16 cellular contexts compared by ENCODE assay signal in the genomic region with DNA sequence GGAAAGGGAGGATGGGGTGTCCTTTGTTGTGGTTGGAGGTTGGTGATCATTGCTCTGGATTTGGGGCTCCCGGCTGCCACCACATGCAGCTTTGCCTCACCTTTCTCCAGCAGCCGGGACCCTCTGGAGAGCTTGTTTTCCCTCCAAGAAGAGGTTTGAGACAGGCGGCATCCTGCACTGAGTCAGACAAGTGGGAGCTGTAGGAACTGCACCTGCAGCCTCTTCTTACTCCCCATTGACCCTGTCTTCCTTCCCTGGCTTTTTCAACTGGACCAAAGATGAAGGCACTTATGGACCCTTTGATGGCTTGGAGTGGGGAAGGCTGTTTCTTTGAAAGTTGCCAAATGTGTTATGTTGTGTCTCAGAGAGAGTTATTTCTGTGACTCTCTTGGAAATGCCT. TPM values are rescaled to one million over a fixed set of nuclear protein-coding genes. Genes with fewer than 3 reads are reported as not detected.
DNase-seq lines count a peak whose midpoint lies in the region; ATAC-seq and TF ChIP-seq lines count a peak whose summit lies in the region.
"Had no signal": no experiment of that assay in that cellular context is flagged by ENCODE, and none has a peak within 500 bp of the region (broad histone marks: within the 10 kb centered on the region; RNA-seq: fewer than 3 reads in every experiment).

No MANE protein-coding gene starts in this region.

- DNase-seq in activated T-cell treated with anti-CD3 and anti-CD28 coated beads, Interleukin-2, amount 50 U/mL, for 24 hours, result no peak
- no peak for DNase-seq in activated T-cell treated with anti-CD3 and anti-CD28 coated beads, Interleukin-2, amount 50 U/mL, for 48 hours
- DNase-seq in H7 (peak; percentile 28), WTC11 (ENCODE audit: low spot score) (no peak), nephron progenitor cell (no peak), iPS-NIHi7 (ENCODE audit: extremely low spot score) (no peak), AG08395 (ENCODE audit: low spot score) (no peak), NCI-H187 (lab: John Stamatoyannopoulos, UW) (no peak)
- DNase-seq: ACHN; BE2C; CD4-positive, alpha-beta memory T cell; COR-L47; DND-41; GF-D8; HCEC 1CT had no signal

- POLR2A ChIA-PET in WTC11 (lab: Charles Lee), result interaction anchor here (0.5 kb wide), 1 partner anchor 60 kb away, joined by 4 read pairs; no protein-coding TSS in a partner anchor

- H3K4me1 Mint-ChIP-seq in activated T-cell treated with anti-CD3 and anti-CD28 coated beads, Interleukin-2, amount 50 U/mL, for 24 hours (ENCODE audit: low read depth), result peaks cover 39% of the 10 kb centered on the region
- H3K4me1 Mint-ChIP-seq in WTC11 (no peaks in the 10 kb centered on the region), nephron progenitor cell (peaks cover 20% of the 10 kb centered on the region)

- H3K36me3 Mint-ChIP-seq in activated T-cell treated with anti-CD3 and anti-CD28 coated beads, Interleukin-2, amount 50 U/mL, for 24 hours (ENCODE audit: low read depth), result peaks cover 67% of the 10 kb centered on the region
- H3K36me3 Mint-ChIP-seq in WTC11 (peaks cover 52% of the 10 kb centered on the region), nephron progenitor cell (ENCODE audit: low read depth) (peaks cover 48% of the 10 kb centered on the region)

- ATAC-seq in WTC11, result peak; percentile 23
- ATAC-seq: K562 had no signal

- TF ChIP-seq CTCF in WTC11 (IDR thresholded peaks at IDR 0.05) (no peak), nephron progenitor cell (IDR thresholded peaks at IDR 0.05) (no peak)

- CTCF ChIA-PET in WTC11 (lab: Charles Lee), result interaction anchor here (0.7 to 3.3 kb wide), 7 partner anchors 9 to 50 kb away, joined by 4 to 18 read pairs (median 10); a partner anchor contains a TSS

- H3K27me3 ChIP-seq in H7 (ENCODE audit: control insufficient read depth, insufficient read depth, low read length), result no peaks in the 10 kb centered on the region
- H3K27me3 ChIP-seq: BE2C had no signal

- no peaks in the 10 kb centered on the region for H3K27me3 Mint-ChIP-seq in activated T-cell treated with anti-CD3 and anti-CD28 coated beads, Interleukin-2, amount 50 U/mL, for 24 hours
- no peaks in the 10 kb centered on the region for H3K27me3 Mint-ChIP-seq in WTC11 (ENCODE audit: low read depth)
- H3K27me3 Mint-ChIP-seq in nephron progenitor cell (ENCODE audit: low read depth, poor library complexity), result no peaks in the 10 kb centered on the region
- H3K27me3 Mint-ChIP-seq: CD4-positive, alpha-beta memory T cell had no signal

- H3K27ac Mint-ChIP-seq in activated T-cell treated with anti-CD3 and anti-CD28 coated beads, Interleukin-2, amount 50 U/mL, for 24 hours, result peak overlapping the region; percentile 33
- H3K27ac Mint-ChIP-seq in WTC11 (no peak overlapping the region), nephron progenitor cell (peak overlapping the region; percentile 75)

- no peak overlapping the region for H3K4me3 ChIP-seq in H7 (ENCODE audit: insufficient read depth, low read depth, low read length)
- H3K4me3 ChIP-seq: K562 had no signal

- H3K36me3 ChIP-seq in H7 (replicated peaks; ENCODE audit: control insufficient read depth, insufficient read depth, low read length), result peaks cover 34% of the 10 kb centered on the region

- H3K9me3 Mint-ChIP-seq in activated T-cell treated with anti-CD3 and anti-CD28 coated beads, Interleukin-2, amount 50 U/mL, for 24 hours, result no peaks in the 10 kb centered on the region
- H3K9me3 Mint-ChIP-seq in WTC11, result no peaks in the 10 kb centered on the region
- no peaks in the 10 kb centered on the region for H3K9me3 Mint-ChIP-seq in nephron progenitor cell
- H3K9me3 Mint-ChIP-seq: CD4-positive, alpha-beta memory T cell had no signal

- no peak overlapping the region for H3K4me3 Mint-ChIP-seq in activated T-cell treated with anti-CD3 and anti-CD28 coated beads, Interleukin-2, amount 50 U/mL, for 24 hours
- H3K4me3 Mint-ChIP-seq in WTC11 (no peak overlapping the region), nephron progenitor cell (no peak overlapping the region)
- H3K4me3 Mint-ChIP-seq: CD4-positive, alpha-beta memory T cell had no signal

TF ChIP-seq in WTC11, 78 proteins besides CTCF, POLR2A, EP300 and RAD21 (continues in another document):
- TF ChIP-seq CBFB (CRISPR knock-in tag; IDR thresholded peaks at IDR 0.05; ENCODE audit: low read depth) (no peak), ZNF232 (CRISPR knock-in tag; IDR thresholded peaks at IDR 0.05) (no peak), KAT7 (CRISPR knock-in tag; IDR thresholded peaks at IDR 0.05; ENCODE audit: borderline replicate concordance) (no peak), HMGA2 (CRISPR knock-in tag; IDR thresholded peaks at IDR 0.05) (no peak), ZNF121 (CRISPR knock-in tag; IDR thresholded peaks at IDR 0.05) (no peak), SMAD3 (CRISPR knock-in tag; IDR thresholded peaks at IDR 0.05; ENCODE audit: borderline replicate concordance) (no peak), ZNF317 (CRISPR knock-in tag; IDR thresholded peaks at IDR 0.05; ENCODE audit: borderline replicate concordance, low read depth) (no peak), TCF7 (CRISPR knock-in tag; IDR thresholded peaks at IDR 0.05; ENCODE audit: low read depth) (no peak), NFYB (CRISPR knock-in tag; conservative IDR thresholded peaks at IDR 0.05; ENCODE audit: low read depth) (no peak)
- TF ChIP-seq, protein P1, sequence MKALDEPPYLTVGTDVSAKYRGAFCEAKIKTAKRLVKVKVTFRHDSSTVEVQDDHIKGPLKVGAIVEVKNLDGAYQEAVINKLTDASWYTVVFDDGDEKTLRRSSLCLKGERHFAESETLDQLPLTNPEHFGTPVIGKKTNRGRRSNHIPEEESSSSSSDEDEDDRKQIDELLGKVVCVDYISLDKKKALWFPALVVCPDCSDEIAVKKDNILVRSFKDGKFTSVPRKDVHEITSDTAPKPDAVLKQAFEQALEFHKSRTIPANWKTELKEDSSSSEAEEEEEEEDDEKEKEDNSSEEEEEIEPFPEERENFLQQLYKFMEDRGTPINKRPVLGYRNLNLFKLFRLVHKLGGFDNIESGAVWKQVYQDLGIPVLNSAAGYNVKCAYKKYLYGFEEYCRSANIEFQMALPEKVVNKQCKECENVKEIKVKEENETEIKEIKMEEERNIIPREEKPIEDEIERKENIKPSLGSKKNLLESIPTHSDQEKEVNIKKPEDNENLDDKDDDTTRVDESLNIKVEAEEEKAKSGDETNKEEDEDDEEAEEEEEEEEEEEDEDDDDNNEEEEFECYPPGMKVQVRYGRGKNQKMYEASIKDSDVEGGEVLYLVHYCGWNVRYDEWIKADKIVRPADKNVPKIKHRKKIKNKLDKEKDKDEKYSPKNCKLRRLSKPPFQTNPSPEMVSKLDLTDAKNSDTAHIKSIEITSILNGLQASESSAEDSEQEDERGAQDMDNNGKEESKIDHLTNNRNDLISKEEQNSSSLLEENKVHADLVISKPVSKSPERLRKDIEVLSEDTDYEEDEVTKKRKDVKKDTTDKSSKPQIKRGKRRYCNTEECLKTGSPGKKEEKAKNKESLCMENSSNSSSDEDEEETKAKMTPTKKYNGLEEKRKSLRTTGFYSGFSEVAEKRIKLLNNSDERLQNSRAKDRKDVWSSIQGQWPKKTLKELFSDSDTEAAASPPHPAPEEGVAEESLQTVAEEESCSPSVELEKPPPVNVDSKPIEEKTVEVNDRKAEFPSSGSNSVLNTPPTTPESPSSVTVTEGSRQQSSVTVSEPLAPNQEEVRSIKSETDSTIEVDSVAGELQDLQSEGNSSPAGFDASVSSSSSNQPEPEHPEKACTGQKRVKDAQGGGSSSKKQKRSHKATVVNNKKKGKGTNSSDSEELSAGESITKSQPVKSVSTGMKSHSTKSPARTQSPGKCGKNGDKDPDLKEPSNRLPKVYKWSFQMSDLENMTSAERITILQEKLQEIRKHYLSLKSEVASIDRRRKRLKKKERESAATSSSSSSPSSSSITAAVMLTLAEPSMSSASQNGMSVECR (CRISPR knock-in tag; IDR thresholded peaks at IDR 0.05; ENCODE audit: borderline replicate concordance), result no peak
- TF ChIP-seq, protein P2, sequence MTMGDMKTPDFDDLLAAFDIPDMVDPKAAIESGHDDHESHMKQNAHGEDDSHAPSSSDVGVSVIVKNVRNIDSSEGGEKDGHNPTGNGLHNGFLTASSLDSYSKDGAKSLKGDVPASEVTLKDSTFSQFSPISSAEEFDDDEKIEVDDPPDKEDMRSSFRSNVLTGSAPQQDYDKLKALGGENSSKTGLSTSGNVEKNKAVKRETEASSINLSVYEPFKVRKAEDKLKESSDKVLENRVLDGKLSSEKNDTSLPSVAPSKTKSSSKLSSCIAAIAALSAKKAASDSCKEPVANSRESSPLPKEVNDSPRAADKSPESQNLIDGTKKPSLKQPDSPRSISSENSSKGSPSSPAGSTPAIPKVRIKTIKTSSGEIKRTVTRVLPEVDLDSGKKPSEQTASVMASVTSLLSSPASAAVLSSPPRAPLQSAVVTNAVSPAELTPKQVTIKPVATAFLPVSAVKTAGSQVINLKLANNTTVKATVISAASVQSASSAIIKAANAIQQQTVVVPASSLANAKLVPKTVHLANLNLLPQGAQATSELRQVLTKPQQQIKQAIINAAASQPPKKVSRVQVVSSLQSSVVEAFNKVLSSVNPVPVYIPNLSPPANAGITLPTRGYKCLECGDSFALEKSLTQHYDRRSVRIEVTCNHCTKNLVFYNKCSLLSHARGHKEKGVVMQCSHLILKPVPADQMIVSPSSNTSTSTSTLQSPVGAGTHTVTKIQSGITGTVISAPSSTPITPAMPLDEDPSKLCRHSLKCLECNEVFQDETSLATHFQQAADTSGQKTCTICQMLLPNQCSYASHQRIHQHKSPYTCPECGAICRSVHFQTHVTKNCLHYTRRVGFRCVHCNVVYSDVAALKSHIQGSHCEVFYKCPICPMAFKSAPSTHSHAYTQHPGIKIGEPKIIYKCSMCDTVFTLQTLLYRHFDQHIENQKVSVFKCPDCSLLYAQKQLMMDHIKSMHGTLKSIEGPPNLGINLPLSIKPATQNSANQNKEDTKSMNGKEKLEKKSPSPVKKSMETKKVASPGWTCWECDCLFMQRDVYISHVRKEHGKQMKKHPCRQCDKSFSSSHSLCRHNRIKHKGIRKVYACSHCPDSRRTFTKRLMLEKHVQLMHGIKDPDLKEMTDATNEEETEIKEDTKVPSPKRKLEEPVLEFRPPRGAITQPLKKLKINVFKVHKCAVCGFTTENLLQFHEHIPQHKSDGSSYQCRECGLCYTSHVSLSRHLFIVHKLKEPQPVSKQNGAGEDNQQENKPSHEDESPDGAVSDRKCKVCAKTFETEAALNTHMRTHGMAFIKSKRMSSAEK (CRISPR knock-in tag; IDR thresholded peaks at IDR 0.05; ENCODE audit: borderline replicate concordance), result no peak

RNA-seq across cellular contexts. Expression of a gene that starts 16.6 kb away (rescaled TPM):
- 34.9 and 41.0 TPM in 2 replicates for total RNA-seq in H7 (2014; rRNA removed; shearing (Covaris generic))
- total RNA-seq in WTC11 (2021), result 31.3 to 34.0 TPM (median 32.8 TPM) in 3 replicates

RNA-seq across cellular contexts. Expression of a gene that starts 16.9 kb away (rescaled TPM):
- total RNA-seq in H7 (2014; rRNA removed; shearing (Covaris generic)), result 399 and 432 TPM in 2 replicates
- total RNA-seq in WTC11 (2021), result 383 to 427 TPM (median 419 TPM) in 3 replicates

RNA-seq across cellular contexts. Expression of a gene that starts 24.1 kb away (rescaled TPM):
- total RNA-seq in H7 (2014; rRNA removed; shearing (Covaris generic)), result 28.2 and 38.8 TPM in 2 replicates
- total RNA-seq in WTC11 (2021), result 32.4 to 33.5 TPM (median 33.1 TPM) in 3 replicates

RNA-seq across cellular contexts. Expression of a gene that starts 46.1 kb away (rescaled TPM):
- 6.2 and 9.5 TPM in 2 replicates for total RNA-seq in H7 (2014; rRNA removed; shearing (Covaris generic))
- 13.2 to 15.9 TPM (median 14.8 TPM) in 3 replicates for total RNA-seq in WTC11 (2021)

RNA-seq across cellular contexts. Expression of a gene that starts 51.2 kb away (rescaled TPM):
- total RNA-seq in H7 (2014; rRNA removed; shearing (Covaris generic)), result 62.0 and 68.4 TPM in 2 replicates
- total RNA-seq in WTC11 (2021), result 41.8 to 43.7 TPM (median 41.9 TPM) in 3 replicates
